In the genomic region with DNA sequence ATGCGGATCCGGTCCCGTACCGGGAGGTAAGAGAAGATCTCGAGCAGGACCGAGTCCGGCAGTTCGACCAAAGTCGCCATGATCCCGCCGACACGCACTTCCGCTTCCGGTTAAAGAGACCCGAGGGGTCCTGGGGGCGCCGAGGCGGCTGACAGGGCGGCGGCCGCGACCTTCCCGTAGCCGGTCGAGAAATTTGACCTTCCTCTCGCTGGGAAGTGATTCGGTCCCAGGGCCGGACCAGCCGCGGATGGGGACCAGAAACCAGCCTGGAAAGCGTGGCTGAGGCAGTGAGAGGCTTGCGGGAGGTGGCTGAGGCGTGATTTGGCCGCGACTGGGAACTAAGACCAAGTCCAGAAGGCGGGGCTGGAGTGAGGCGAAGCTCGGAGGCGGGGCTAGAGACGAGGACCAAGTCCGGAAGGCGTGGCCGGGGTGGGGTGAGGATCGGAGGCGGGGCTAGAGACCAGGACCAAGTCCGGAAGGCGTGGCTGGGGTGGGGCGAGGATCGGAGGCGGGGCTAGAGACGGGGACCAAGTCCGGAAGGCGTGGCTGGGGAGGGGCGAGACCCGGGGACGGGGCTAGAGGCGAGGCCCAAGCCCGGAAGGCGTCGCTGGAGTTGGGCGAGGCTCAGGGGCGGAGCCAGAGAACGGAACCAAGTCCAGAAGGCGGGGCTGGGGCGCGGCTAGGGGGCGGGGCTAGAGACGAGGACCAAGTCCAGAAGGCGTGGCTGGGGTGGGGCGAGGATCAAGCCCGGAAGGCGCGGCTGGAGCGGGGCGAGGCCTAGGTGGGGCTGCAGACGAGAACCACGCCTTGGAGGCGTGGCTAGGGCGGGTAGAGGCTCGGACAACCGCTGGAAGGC, we compare ENCODE assay signal across 1 cellular context.
TF ChIP-seq lines count a peak whose summit lies in the region.

A gene with protein sequence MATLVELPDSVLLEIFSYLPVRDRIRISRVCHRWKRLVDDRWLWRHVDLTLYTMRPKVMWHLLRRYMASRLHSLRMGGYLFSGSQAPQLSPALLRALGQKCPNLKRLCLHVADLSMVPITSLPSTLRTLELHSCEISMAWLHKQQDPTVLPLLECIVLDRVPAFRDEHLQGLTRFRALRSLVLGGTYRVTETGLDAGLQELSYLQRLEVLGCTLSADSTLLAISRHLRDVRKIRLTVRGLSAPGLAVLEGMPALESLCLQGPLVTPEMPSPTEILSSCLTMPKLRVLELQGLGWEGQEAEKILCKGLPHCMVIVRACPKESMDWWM (minus strand): TSS at position 346 of the 856 bp plus-strand sequence. CDS start 266 bp downstream, at position 80.

TF ChIP-seq in GM12878, 131 proteins besides CTCF, POLR2A, EP300 and RAD21 (continued from another document and continues in another):
- TF ChIP-seq, protein P1, sequence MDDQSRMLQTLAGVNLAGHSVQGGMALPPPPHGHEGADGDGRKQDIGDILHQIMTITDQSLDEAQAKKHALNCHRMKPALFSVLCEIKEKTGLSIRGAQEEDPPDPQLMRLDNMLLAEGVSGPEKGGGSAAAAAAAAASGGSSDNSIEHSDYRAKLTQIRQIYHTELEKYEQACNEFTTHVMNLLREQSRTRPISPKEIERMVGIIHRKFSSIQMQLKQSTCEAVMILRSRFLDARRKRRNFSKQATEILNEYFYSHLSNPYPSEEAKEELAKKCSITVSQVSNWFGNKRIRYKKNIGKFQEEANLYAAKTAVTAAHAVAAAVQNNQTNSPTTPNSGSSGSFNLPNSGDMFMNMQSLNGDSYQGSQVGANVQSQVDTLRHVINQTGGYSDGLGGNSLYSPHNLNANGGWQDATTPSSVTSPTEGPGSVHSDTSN (IDR thresholded peaks at IDR 0.05; ENCODE audit: insufficient replicate concordance, low read depth, low read length) = no peak
- peak; percentile 82 for TF ChIP-seq NR2F1 (conservative IDR thresholded peaks at IDR 0.05)
- TF ChIP-seq ZNF622 (IDR thresholded peaks at IDR 0.05) = no peak
- TF ChIP-seq, protein P2, sequence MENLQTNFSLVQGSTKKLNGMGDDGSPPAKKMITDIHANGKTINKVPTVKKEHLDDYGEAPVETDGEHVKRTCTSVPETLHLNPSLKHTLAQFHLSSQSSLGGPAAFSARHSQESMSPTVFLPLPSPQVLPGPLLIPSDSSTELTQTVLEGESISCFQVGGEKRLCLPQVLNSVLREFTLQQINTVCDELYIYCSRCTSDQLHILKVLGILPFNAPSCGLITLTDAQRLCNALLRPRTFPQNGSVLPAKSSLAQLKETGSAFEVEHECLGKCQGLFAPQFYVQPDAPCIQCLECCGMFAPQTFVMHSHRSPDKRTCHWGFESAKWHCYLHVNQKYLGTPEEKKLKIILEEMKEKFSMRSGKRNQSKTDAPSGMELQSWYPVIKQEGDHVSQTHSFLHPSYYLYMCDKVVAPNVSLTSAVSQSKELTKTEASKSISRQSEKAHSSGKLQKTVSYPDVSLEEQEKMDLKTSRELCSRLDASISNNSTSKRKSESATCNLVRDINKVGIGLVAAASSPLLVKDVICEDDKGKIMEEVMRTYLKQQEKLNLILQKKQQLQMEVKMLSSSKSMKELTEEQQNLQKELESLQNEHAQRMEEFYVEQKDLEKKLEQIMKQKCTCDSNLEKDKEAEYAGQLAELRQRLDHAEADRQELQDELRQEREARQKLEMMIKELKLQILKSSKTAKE (IDR thresholded peaks at IDR 0.05; ENCODE audit: low read depth, poor library complexity, severe bottlenecking) = no peak
- TF ChIP-seq, protein P3, sequence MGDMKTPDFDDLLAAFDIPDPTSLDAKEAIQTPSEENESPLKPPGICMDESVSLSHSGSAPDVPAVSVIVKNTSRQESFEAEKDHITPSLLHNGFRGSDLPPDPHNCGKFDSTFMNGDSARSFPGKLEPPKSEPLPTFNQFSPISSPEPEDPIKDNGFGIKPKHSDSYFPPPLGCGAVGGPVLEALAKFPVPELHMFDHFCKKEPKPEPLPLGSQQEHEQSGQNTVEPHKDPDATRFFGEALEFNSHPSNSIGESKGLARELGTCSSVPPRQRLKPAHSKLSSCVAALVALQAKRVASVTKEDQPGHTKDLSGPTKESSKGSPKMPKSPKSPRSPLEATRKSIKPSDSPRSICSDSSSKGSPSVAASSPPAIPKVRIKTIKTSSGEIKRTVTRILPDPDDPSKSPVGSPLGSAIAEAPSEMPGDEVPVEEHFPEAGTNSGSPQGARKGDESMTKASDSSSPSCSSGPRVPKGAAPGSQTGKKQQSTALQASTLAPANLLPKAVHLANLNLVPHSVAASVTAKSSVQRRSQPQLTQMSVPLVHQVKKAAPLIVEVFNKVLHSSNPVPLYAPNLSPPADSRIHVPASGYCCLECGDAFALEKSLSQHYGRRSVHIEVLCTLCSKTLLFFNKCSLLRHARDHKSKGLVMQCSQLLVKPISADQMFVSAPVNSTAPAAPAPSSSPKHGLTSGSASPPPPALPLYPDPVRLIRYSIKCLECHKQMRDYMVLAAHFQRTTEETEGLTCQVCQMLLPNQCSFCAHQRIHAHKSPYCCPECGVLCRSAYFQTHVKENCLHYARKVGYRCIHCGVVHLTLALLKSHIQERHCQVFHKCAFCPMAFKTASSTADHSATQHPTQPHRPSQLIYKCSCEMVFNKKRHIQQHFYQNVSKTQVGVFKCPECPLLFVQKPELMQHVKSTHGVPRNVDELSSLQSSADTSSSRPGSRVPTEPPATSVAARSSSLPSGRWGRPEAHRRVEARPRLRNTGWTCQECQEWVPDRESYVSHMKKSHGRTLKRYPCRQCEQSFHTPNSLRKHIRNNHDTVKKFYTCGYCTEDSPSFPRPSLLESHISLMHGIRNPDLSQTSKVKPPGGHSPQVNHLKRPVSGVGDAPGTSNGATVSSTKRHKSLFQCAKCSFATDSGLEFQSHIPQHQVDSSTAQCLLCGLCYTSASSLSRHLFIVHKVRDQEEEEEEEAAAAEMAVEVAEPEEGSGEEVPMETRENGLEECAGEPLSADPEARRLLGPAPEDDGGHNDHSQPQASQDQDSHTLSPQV (IDR thresholded peaks at IDR 0.05) = no peak
- TF ChIP-seq WRNIP1 (IDR thresholded peaks at IDR 0.05; ENCODE audit: borderline replicate concordance, low read depth, low read length) = no peak
- peak; percentile 27; the same call in 1 of the 2 replicates for TF ChIP-seq EED (IDR thresholded peaks at IDR 0.05; ENCODE audit: low read depth)
- 0 out of 2 replicates have a peak, but pooled peaks have one; percentile 61 for TF ChIP-seq BACH1 (IDR thresholded peaks at IDR 0.05; ENCODE audit: borderline replicate concordance)
- TF ChIP-seq CREM (IDR thresholded peaks at IDR 0.05; ENCODE audit: low read depth) = peak; percentile 71; the same call in 1 of the 2 replicates
- TF ChIP-seq, protein P4, sequence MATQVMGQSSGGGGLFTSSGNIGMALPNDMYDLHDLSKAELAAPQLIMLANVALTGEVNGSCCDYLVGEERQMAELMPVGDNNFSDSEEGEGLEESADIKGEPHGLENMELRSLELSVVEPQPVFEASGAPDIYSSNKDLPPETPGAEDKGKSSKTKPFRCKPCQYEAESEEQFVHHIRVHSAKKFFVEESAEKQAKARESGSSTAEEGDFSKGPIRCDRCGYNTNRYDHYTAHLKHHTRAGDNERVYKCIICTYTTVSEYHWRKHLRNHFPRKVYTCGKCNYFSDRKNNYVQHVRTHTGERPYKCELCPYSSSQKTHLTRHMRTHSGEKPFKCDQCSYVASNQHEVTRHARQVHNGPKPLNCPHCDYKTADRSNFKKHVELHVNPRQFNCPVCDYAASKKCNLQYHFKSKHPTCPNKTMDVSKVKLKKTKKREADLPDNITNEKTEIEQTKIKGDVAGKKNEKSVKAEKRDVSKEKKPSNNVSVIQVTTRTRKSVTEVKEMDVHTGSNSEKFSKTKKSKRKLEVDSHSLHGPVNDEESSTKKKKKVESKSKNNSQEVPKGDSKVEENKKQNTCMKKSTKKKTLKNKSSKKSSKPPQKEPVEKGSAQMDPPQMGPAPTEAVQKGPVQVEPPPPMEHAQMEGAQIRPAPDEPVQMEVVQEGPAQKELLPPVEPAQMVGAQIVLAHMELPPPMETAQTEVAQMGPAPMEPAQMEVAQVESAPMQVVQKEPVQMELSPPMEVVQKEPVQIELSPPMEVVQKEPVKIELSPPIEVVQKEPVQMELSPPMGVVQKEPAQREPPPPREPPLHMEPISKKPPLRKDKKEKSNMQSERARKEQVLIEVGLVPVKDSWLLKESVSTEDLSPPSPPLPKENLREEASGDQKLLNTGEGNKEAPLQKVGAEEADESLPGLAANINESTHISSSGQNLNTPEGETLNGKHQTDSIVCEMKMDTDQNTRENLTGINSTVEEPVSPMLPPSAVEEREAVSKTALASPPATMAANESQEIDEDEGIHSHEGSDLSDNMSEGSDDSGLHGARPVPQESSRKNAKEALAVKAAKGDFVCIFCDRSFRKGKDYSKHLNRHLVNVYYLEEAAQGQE (IDR thresholded peaks at IDR 0.05; ENCODE audit: low read depth, low read length) = no peak
- peak; percentile 67 for TF ChIP-seq TAF1 (IDR thresholded peaks at IDR 0.05; ENCODE audit: borderline replicate concordance, low read depth, low read length)
- TF ChIP-seq POLR2AphosphoS5 (IDR thresholded peaks at IDR 0.05; ENCODE audit: low read length) = peak; percentile 94
- TF ChIP-seq, protein P5, sequence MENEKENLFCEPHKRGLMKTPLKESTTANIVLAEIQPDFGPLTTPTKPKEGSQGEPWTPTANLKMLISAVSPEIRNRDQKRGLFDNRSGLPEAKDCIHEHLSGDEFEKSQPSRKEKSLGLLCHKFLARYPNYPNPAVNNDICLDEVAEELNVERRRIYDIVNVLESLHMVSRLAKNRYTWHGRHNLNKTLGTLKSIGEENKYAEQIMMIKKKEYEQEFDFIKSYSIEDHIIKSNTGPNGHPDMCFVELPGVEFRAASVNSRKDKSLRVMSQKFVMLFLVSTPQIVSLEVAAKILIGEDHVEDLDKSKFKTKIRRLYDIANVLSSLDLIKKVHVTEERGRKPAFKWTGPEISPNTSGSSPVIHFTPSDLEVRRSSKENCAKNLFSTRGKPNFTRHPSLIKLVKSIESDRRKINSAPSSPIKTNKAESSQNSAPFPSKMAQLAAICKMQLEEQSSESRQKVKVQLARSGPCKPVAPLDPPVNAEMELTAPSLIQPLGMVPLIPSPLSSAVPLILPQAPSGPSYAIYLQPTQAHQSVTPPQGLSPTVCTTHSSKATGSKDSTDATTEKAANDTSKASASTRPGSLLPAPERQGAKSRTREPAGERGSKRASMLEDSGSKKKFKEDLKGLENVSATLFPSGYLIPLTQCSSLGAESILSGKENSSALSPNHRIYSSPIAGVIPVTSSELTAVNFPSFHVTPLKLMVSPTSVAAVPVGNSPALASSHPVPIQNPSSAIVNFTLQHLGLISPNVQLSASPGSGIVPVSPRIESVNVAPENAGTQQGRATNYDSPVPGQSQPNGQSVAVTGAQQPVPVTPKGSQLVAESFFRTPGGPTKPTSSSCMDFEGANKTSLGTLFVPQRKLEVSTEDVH (IDR thresholded peaks at IDR 0.05; ENCODE audit: low read depth, partially characterized antibody) = no peak
- TF ChIP-seq, protein P6, sequence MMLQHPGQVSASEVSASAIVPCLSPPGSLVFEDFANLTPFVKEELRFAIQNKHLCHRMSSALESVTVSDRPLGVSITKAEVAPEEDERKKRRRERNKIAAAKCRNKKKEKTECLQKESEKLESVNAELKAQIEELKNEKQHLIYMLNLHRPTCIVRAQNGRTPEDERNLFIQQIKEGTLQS (IDR thresholded peaks at IDR 0.05; ENCODE audit: borderline replicate concordance, extremely low read depth, low read depth, low read length) = no peak
- peak; percentile 51 for TF ChIP-seq RUNX3 (IDR thresholded peaks at IDR 0.05; ENCODE audit: low read length)
- TF ChIP-seq NFYA (IDR thresholded peaks at IDR 0.05; ENCODE audit: borderline replicate concordance, low read depth, low read length) = no peak
- TF ChIP-seq ZNF384 (IDR thresholded peaks at IDR 0.05; ENCODE audit: borderline replicate concordance, low read depth, low read length) = no peak
- TF ChIP-seq MEF2A (IDR thresholded peaks at IDR 0.05; ENCODE audit: insufficient read depth, low read depth, low read length) = no peak
- TF ChIP-seq DPF2 (IDR thresholded peaks at IDR 0.05) = no peak
- TF ChIP-seq CHD4 (IDR thresholded peaks at IDR 0.05) = no peak
- no peak for TF ChIP-seq SUZ12 (IDR thresholded peaks at IDR 0.05; ENCODE audit: unreplicated experiment)
- peak; percentile 93 for TF ChIP-seq POLR2AphosphoS2 (IDR thresholded peaks at IDR 0.05; ENCODE audit: low read depth, low read length)
- TF ChIP-seq NFXL1 (IDR thresholded peaks at IDR 0.05; ENCODE audit: borderline replicate concordance) = no peak
- peak; percentile 61; the same call in 1 of the 2 replicates for TF ChIP-seq ZBED1 (IDR thresholded peaks at IDR 0.05; ENCODE audit: borderline replicate concordance)
- TF ChIP-seq, protein P7, sequence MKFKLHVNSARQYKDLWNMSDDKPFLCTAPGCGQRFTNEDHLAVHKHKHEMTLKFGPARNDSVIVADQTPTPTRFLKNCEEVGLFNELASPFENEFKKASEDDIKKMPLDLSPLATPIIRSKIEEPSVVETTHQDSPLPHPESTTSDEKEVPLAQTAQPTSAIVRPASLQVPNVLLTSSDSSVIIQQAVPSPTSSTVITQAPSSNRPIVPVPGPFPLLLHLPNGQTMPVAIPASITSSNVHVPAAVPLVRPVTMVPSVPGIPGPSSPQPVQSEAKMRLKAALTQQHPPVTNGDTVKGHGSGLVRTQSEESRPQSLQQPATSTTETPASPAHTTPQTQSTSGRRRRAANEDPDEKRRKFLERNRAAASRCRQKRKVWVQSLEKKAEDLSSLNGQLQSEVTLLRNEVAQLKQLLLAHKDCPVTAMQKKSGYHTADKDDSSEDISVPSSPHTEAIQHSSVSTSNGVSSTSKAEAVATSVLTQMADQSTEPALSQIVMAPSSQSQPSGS (IDR thresholded peaks at IDR 0.05; ENCODE audit: low read length) = no peak
- TF ChIP-seq CBX5 (IDR thresholded peaks at IDR 0.05; ENCODE audit: low read depth) = no peak
- TF ChIP-seq ZZZ3 (IDR thresholded peaks at IDR 0.05; ENCODE audit: control insufficient read depth, insufficient read length, low read depth) = no peak
- TF ChIP-seq JUNB (IDR thresholded peaks at IDR 0.05) = no peak
- TF ChIP-seq, protein P8, sequence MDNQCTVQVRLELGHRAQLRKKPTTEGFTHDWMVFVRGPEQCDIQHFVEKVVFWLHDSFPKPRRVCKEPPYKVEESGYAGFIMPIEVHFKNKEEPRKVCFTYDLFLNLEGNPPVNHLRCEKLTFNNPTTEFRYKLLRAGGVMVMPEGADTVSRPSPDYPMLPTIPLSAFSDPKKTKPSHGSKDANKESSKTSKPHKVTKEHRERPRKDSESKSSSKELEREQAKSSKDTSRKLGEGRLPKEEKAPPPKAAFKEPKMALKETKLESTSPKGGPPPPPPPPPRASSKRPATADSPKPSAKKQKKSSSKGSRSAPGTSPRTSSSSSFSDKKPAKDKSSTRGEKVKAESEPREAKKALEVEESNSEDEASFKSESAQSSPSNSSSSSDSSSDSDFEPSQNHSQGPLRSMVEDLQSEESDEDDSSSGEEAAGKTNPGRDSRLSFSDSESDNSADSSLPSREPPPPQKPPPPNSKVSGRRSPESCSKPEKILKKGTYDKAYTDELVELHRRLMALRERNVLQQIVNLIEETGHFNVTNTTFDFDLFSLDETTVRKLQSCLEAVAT (IDR thresholded peaks at IDR 0.05) = peak; percentile 65; the same call in 1 of the 2 replicates
- peak; percentile 60 for TF ChIP-seq SP1 (IDR thresholded peaks at IDR 0.05; ENCODE audit: low read depth, low read length)
- no peak for TF ChIP-seq PAX8 (IDR thresholded peaks at IDR 0.05)
- no peak for TF ChIP-seq STAT3 (IDR thresholded peaks at IDR 0.05; ENCODE audit: low read depth, low read length)
